Comparison of ENCODE assay signal across 10 cellular contexts in the genomic region with DNA sequence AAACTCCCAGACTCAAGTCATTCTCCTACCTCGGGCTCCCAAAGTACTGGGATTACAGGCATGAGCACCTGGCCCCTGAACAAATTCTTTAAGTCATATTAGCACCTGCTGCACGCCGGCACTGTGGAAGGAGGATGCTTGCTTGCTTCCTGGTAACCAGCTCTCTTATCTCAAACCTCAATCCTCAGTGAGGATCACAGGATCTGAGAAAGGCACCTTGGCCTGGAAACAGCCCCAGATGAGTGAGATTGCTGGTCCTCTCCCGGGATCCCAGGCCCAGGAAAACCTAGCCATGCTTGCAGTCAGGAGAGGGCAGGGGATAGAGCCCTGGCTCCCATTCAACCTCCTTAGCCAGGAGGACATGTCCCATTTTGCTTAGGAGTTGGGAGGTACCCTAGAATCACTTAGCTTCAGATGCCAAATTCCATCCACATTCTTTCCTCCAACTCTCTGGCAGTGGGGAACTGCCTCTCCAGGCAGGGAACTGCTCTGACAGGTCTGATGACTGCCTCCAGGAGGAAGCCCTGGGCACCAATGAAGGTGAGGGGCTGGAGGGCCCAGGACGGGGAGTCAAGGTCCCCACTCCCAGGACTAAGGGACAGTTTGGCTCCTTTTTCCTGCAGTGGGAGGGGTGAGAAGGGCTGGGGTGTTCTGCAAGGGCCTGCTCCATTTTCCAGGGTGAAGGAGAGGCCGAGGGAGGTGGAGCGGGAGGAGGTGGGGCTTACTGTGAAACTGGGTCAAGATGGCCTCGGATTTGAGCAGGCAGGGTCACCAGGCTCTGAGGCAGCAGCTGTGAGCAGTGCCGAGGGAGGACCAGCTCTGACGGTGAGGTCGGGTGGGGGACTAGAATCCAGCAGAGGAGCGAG.
DNase-seq lines count a peak whose midpoint lies in the region; ATAC-seq and TF ChIP-seq lines count a peak whose summit lies in the region.
"Had no signal": no experiment of that assay in that cellular context is flagged by ENCODE, and none has a peak within 500 bp of the region (broad histone marks: within the 10 kb centered on the region; RNA-seq: fewer than 3 reads in every experiment).

No MANE protein-coding gene starts in this region.

- H3K27ac ChIP-seq in rectal smooth muscle tissue (ENCODE audit: low read depth, low read length) = peak overlapping the region; percentile 96
- H3K27ac ChIP-seq: brain microvascular endothelial cell had no signal

- no peak for TF ChIP-seq CTCF in GM10266 (IDR thresholded peaks at IDR 0.05; ENCODE audit: control insufficient read depth, insufficient read depth, low read depth, missing control alignments)

- H3K27me3 ChIP-seq in rectal smooth muscle tissue (ENCODE audit: control insufficient read depth, insufficient read depth, low read length) = no peaks in the 10 kb centered on the region
- H3K27me3 ChIP-seq: brain microvascular endothelial cell had no signal

- no peak for ATAC-seq in HG02870 (IDR thresholded peaks at IDR 0.05; ENCODE audit: unreplicated experiment)
- no peak for ATAC-seq in GM18502 (IDR thresholded peaks at IDR 0.05; ENCODE audit: poor library complexity, unreplicated experiment)

- no peak overlapping the region for H3K9ac ChIP-seq in rectal smooth muscle tissue (ENCODE audit: low read length)

- DNase-seq in ELF-1 (ENCODE audit: low read depth, low spot score) (peak; percentile 43), cerebellar cortex (ENCODE audit: low spot score) (peak; percentile 88), islet precursor cell (peak; percentile 72), GM10266 (ENCODE audit: extremely low spot score) (no peak), NCI-H2107 treated with DMSO at 0.1 percent for 48 hours (lab: John Stamatoyannopoulos, UW; ENCODE audit: unreplicated experiment) (no peak)
- DNase-seq: brain microvascular endothelial cell, immature natural killer cell had no signal

- peaks cover 19% of the 10 kb centered on the region for H3K36me3 ChIP-seq in rectal smooth muscle tissue (ENCODE audit: control insufficient read depth, insufficient read depth, low read length)

- peak overlapping the region; percentile 19 for H3K4me3 ChIP-seq in rectal smooth muscle tissue (ENCODE audit: low read length)

- peaks cover 15% of the 10 kb centered on the region for H3K4me1 ChIP-seq in rectal smooth muscle tissue (ENCODE audit: control insufficient read depth, insufficient read depth, low read length)

Comparison
In these comparisons a context has a peak if more than half of its experiments do, and no peak if none do; other contexts are left out.
1. DNase-seq: peak in ELF-1 (single experiment), cerebellar cortex (single experiment) and islet precursor cell (single experiment); none in GM10266 (single experiment) and NCI-H2107 treated with DMSO at 0.1 percent for 48 hours (single experiment).